In genomic region chr9:33117306-33117705, GRCh38 we compare ENCODE assay signal across 10 cellular contexts. TPM values are rescaled to one million over a fixed set of nuclear protein-coding genes. Genes with fewer than 3 reads are reported as not detected.
DNase-seq lines count a peak whose midpoint lies in the region; ATAC-seq lines count a peak whose summit lies in the region.
"Had no signal": no experiment of that assay in that cellular context is flagged by ENCODE, and none has a peak within 500 bp of the region (broad histone marks: within the 10 kb centered on the region; RNA-seq: fewer than 3 reads in every experiment).

No MANE protein-coding gene starts in this region.

- H3K4me1 ChIP-seq in skeletal muscle tissue (ENCODE audit: control insufficient read depth in 3 of 3, insufficient read depth in 3 of 3, low read length in 3 of 3), result peaks cover 0 to 7% (median 3%) of the 10 kb centered on the region in 3 donors
- H3K4me1 ChIP-seq: parathyroid adenoma had no signal

- DNase-seq in GM04504 (ENCODE audit: low read depth) (peak; percentile 44), SW480 (ENCODE audit: low spot score) (peak; percentile 28), fibroblast of peridontal ligament (ENCODE audit: extremely low read depth) (peak; percentile 87), NCI-H82 (lab: John Stamatoyannopoulos, UW) (no peak), NCI-H1105 treated with DMSO at 0.1 percent for 48 hours (lab: John Stamatoyannopoulos, UW) (no peak)
- DNase-seq in stimulated activated CD4-positive, alpha-beta T cell treated with anti-CD3 and anti-CD28 coated beads, Interleukin-1b, Interleukin-23, amount 100 ng/mL, for 48 hours, result no peak
- DNase-seq: NCI-H2171 had no signal

- H3K27me3 ChIP-seq in skeletal muscle tissue (ENCODE audit: control insufficient read depth in 3 of 3, insufficient read depth in 3 of 3, low read length in 3 of 3), result no peaks in the 10 kb centered on the region

- H3K27ac ChIP-seq in skeletal muscle tissue (ENCODE audit: low read depth, low read length), result peak overlapping the region; percentile 48
- H3K27ac ChIP-seq: parathyroid adenoma had no signal

- H3K4me3 ChIP-seq in skeletal muscle tissue (ENCODE audit: low read length in 3 of 3), result no peak overlapping the region

- no peak for ATAC-seq in HG02763 (IDR thresholded peaks at IDR 0.05; ENCODE audit: unreplicated experiment)

- H3K36me3 ChIP-seq in skeletal muscle tissue (ENCODE audit: control insufficient read depth in 3 of 3, insufficient read depth in 3 of 3, low read length in 3 of 3), result peaks cover 12 to 32% (median 29%) of the 10 kb centered on the region in 3 donors

- H3K9me3 ChIP-seq in skeletal muscle tissue (ENCODE audit: control insufficient read depth in 3 of 3, low read length in 3 of 3), result no peaks in the 10 kb centered on the region

- no peak overlapping the region for H3K9ac ChIP-seq in skeletal muscle tissue (ENCODE audit: low read depth in 1 of 3, low read length in 3 of 3)
- H3K9ac ChIP-seq: parathyroid adenoma had no signal

RNA-seq across cellular contexts. Expression of gene SMU1, which starts 40.8 kb away (rescaled TPM):
- total RNA-seq in skeletal muscle tissue, result 30.3 TPM

RNA-seq across cellular contexts. Expression of gene B4GALT1, which starts 49.8 kb away (rescaled TPM):
- total RNA-seq in skeletal muscle tissue, result 14.1 TPM

Comparison
In these comparisons a context has a peak if more than half of its experiments do, and no peak if none do; other contexts are left out.
1. DNase-seq: peak in GM04504 (single experiment), SW480 (single experiment) and fibroblast of peridontal ligament (single experiment); none in NCI-H82 (single experiment), NCI-H1105 treated with DMSO at 0.1 percent for 48 hours (single experiment) and stimulated activated CD4-positive, alpha-beta T cell treated with anti-CD3 and anti-CD28 coated beads, Interleukin-1b, Interleukin-23, amount 100 ng/mL, for 48 hours (single experiment).